Comparison of ENCODE assay signal across 25 cellular contexts in genomic region chr10:35347899-35348608, GRCh38. TPM values are rescaled to one million over a fixed set of nuclear protein-coding genes. Genes with fewer than 3 reads are reported as not detected.
DNase-seq lines count a peak whose midpoint lies in the region; ATAC-seq, FAIRE-seq and TF ChIP-seq lines count a peak whose summit lies in the region.
"Had no signal": no experiment of that assay in that cellular context is flagged by ENCODE, and none has a peak within 500 bp of the region (broad histone marks: within the 10 kb centered on the region; RNA-seq: fewer than 3 reads in every experiment).

No MANE protein-coding gene starts in this region.

- no peaks in the 10 kb centered on the region for H3K79me1 ChIP-seq in trophoblast cell (ENCODE audit: low read length)

- H3K27me3 Mint-ChIP-seq in GM23338 (ENCODE audit: insufficient read depth, low read depth, poor library complexity) (no peaks in the 10 kb centered on the region), WTC11 (ENCODE audit: low read depth) (no peaks in the 10 kb centered on the region)
- H3K27me3 Mint-ChIP-seq in activated T-helper 2 cell treated with anti-CD3 and anti-CD28 coated beads, Interferon-gamma antibody, Interleukin-2, Interleukin-4, amounts not matched to agents 10 μg/mL and 5 μg/mL and 100 μg/mL, durations not matched to agents 14 hours and 24 hours and 36 hours (ENCODE audit: low read depth) = no peaks in the 10 kb centered on the region
- H3K27me3 Mint-ChIP-seq: activated naive CD8-positive, alpha-beta T cell; memory B cell had no signal

- no peak overlapping the region for H4K12ac ChIP-seq in trophoblast cell (ENCODE audit: low read depth, low read length)

- no peak overlapping the region for H4K8ac ChIP-seq in trophoblast cell (ENCODE audit: low read depth, low read length)

- no peak overlapping the region for H2AK5ac ChIP-seq in trophoblast cell (ENCODE audit: low read length)

- peak overlapping the region; percentile 26; the same call in 1 of the 2 replicates for H3K27ac ChIP-seq in GM23338 (ENCODE audit: low read depth)
- H3K27ac ChIP-seq in trophoblast cell (ENCODE audit: low read depth, low read length) = no peak overlapping the region
- no peak overlapping the region for H3K27ac ChIP-seq in small intestine (ENCODE audit: low read depth in 1 of 2, low read length in 1 of 2)
- H3K27ac ChIP-seq: neural progenitor cell, pancreas, SJSA1, upper lobe of left lung, WERI-Rb-1 had no signal

- intact Hi-C loops in left ventricle myocardium superior (cut with micrococcal nuclease) = no loop called here
- intact Hi-C loops in activated T-helper 2 cell treated with anti-CD3 and anti-CD28 coated beads, Interferon-gamma antibody, Interleukin-2, Interleukin-4, amounts not matched to agents 10 μg/mL and 5 μg/mL and 100 μg/mL, durations not matched to agents 14 hours and 24 hours and 36 hours (cut with micrococcal nuclease) = loop anchor here (10.0 kb wide), 1 partner anchor 197 kb away; no protein-coding TSS in a partner anchor

- no peak overlapping the region for H4K91ac ChIP-seq in trophoblast cell (ENCODE audit: low read depth, low read length)

- H3F3A ChIP-seq in GM23338 (replicated peaks; ENCODE audit: low read depth) = no peaks in the 10 kb centered on the region

- H3K27me3 ChIP-seq in GM23338 (ENCODE audit: insufficient read depth) (no peaks in the 10 kb centered on the region), trophoblast cell (ENCODE audit: insufficient read depth, low read length) (no peaks in the 10 kb centered on the region), HAP-1 (ENCODE audit: low read depth) (no peaks in the 10 kb centered on the region), small intestine (ENCODE audit: control insufficient read depth in 2 of 2, insufficient read depth in 2 of 2, low read length in 2 of 2) (no peaks in the 10 kb centered on the region)
- H3K27me3 ChIP-seq: neural progenitor cell, pancreas, SJSA1, upper lobe of left lung had no signal

- H3K4me2 ChIP-seq in GM23338 (no peak overlapping the region), trophoblast cell (ENCODE audit: low read length) (no peak overlapping the region)
- H3K4me2 ChIP-seq: neural progenitor cell had no signal

- no peaks in the 10 kb centered on the region for H3K36me3 Mint-ChIP-seq in GM23338 (ENCODE audit: low read depth)
- H3K36me3 Mint-ChIP-seq in WTC11 = peaks cover 2% of the 10 kb centered on the region
- peaks cover 10% of the 10 kb centered on the region for H3K36me3 Mint-ChIP-seq in activated T-helper 2 cell treated with anti-CD3 and anti-CD28 coated beads, Interferon-gamma antibody, Interleukin-2, Interleukin-4, amounts not matched to agents 10 μg/mL and 5 μg/mL and 100 μg/mL, durations not matched to agents 14 hours and 24 hours and 36 hours (ENCODE audit: low read depth)

- H2BK120ac ChIP-seq in trophoblast cell (ENCODE audit: insufficient read depth, low read length, poor library complexity) = no peak overlapping the region

- H3K4ac ChIP-seq in trophoblast cell (ENCODE audit: low read depth, low read length) = peak overlapping the region; percentile 15

- H3K4me3 ChIP-seq in GM23338 (no peak overlapping the region), trophoblast cell (ENCODE audit: low read depth, low read length) (no peak overlapping the region), HAP-1 (no peak overlapping the region), small intestine (ENCODE audit: low read depth in 1 of 2, low read length in 2 of 2) (no peak overlapping the region)
- H3K4me3 ChIP-seq: neural progenitor cell, pancreas, SJSA1, upper lobe of left lung had no signal

- no peak overlapping the region for H2BK12ac ChIP-seq in trophoblast cell (ENCODE audit: low read length)

- H3K4me1 Mint-ChIP-seq in GM23338 (peaks cover 43% of the 10 kb centered on the region), WTC11 (peaks cover 60% of the 10 kb centered on the region)
- H3K4me1 Mint-ChIP-seq in activated T-helper 2 cell treated with anti-CD3 and anti-CD28 coated beads, Interferon-gamma antibody, Interleukin-2, Interleukin-4, amounts not matched to agents 10 μg/mL and 5 μg/mL and 100 μg/mL, durations not matched to agents 14 hours and 24 hours and 36 hours (ENCODE audit: low read depth) = peaks cover 60% of the 10 kb centered on the region

- H3K4me3 Mint-ChIP-seq in GM23338 (no peak overlapping the region), WTC11 (no peak overlapping the region)
- no peak overlapping the region for H3K4me3 Mint-ChIP-seq in activated T-helper 2 cell treated with anti-CD3 and anti-CD28 coated beads, Interferon-gamma antibody, Interleukin-2, Interleukin-4, amounts not matched to agents 10 μg/mL and 5 μg/mL and 100 μg/mL, durations not matched to agents 14 hours and 24 hours and 36 hours (ENCODE audit: low read depth)
- H3K4me3 Mint-ChIP-seq: activated naive CD8-positive, alpha-beta T cell; memory B cell; neural progenitor cell had no signal

- no peak for FAIRE-seq in small intestine (lab: Jason Lieb, UNC)
- FAIRE-seq: GM12892, pancreas had no signal

- in situ Hi-C loops in HAP-1 (cut with MboI; ENCODE audit: low sequenced_read_pairs) = no loop called here

- no peak overlapping the region for H3K18ac ChIP-seq in trophoblast cell (ENCODE audit: low read length)

- ATAC-seq in GM23338 (no peak), WTC11 (no peak), left ventricle myocardium superior (peak; percentile 38)

- H3K27ac Mint-ChIP-seq in GM23338 (no peak overlapping the region), WTC11 (peak overlapping the region; percentile 26)
- H3K27ac Mint-ChIP-seq in activated T-helper 2 cell treated with anti-CD3 and anti-CD28 coated beads, Interferon-gamma antibody, Interleukin-2, Interleukin-4, amounts not matched to agents 10 μg/mL and 5 μg/mL and 100 μg/mL, durations not matched to agents 14 hours and 24 hours and 36 hours = no peak overlapping the region
- H3K27ac Mint-ChIP-seq: neural progenitor cell had no signal

- no peaks in the 10 kb centered on the region for H3K9me3 ChIP-seq in trophoblast cell (ENCODE audit: insufficient read depth, low read depth, low read length)
- no peaks in the 10 kb centered on the region for H3K9me3 ChIP-seq in HAP-1
- no peaks in the 10 kb centered on the region for H3K9me3 ChIP-seq in small intestine (ENCODE audit: control insufficient read depth, low read depth)
- H3K9me3 ChIP-seq: pancreas, SJSA1, upper lobe of left lung had no signal

- no peaks in the 10 kb centered on the region; the same call in 1 of the 2 replicates for H3K4me1 ChIP-seq in GM23338 (ENCODE audit: insufficient read depth)
- no peaks in the 10 kb centered on the region for H3K4me1 ChIP-seq in trophoblast cell (ENCODE audit: control insufficient read depth in 1 of 2, insufficient read depth in 2 of 2, low read length in 2 of 2)
- peaks cover 11% of the 10 kb centered on the region for H3K4me1 ChIP-seq in HAP-1
- H3K4me1 ChIP-seq in small intestine (ENCODE audit: control insufficient read depth in 2 of 2, insufficient read depth in 1 of 2, low read depth in 1 of 2, low read length in 1 of 2) = peaks cover 11 to 29% of the 10 kb centered on the region in 2 donors
- H3K4me1 ChIP-seq: SJSA1 had no signal

- CTCF ChIA-PET in WTC11 (lab: Charles Lee) = no interaction called here

- TF ChIP-seq CTCF in GM23338 (conservative IDR thresholded peaks at IDR 0.05; ENCODE audit: low read depth in 2 of 2) (no peak), WTC11 (IDR thresholded peaks at IDR 0.05) (no peak)

- H3K36me3 ChIP-seq in GM23338 (ENCODE audit: insufficient read depth) (no peaks in the 10 kb centered on the region), trophoblast cell (ENCODE audit: control insufficient read depth in 1 of 2, insufficient read depth in 2 of 2, low read length in 2 of 2) (no peaks in the 10 kb centered on the region), HAP-1 (replicated peaks) (no peaks in the 10 kb centered on the region), small intestine (ENCODE audit: control insufficient read depth in 2 of 2, insufficient read depth in 2 of 2, low read length in 2 of 2) (no peaks in the 10 kb centered on the region)
- H3K36me3 ChIP-seq: neural progenitor cell, pancreas, upper lobe of left lung, WERI-Rb-1 had no signal

- H4K20me1 ChIP-seq in GM23338 (replicated peaks; ENCODE audit: insufficient read depth) = peaks cover 58% of the 10 kb centered on the region

- H3K9me3 Mint-ChIP-seq in GM23338 (no peaks in the 10 kb centered on the region), WTC11 (no peaks in the 10 kb centered on the region)
- H3K9me3 Mint-ChIP-seq in activated T-helper 2 cell treated with anti-CD3 and anti-CD28 coated beads, Interferon-gamma antibody, Interleukin-2, Interleukin-4, amounts not matched to agents 10 μg/mL and 5 μg/mL and 100 μg/mL, durations not matched to agents 14 hours and 24 hours and 36 hours = no peaks in the 10 kb centered on the region
- H3K9me3 Mint-ChIP-seq: memory B cell, neural progenitor cell had no signal

- H3K79me2 ChIP-seq in GM23338 (replicated peaks; ENCODE audit: insufficient read depth) (peaks cover 99% of the 10 kb centered on the region), trophoblast cell (ENCODE audit: control insufficient read depth, insufficient read depth, low read length, poor library complexity) (peaks cover 9% of the 10 kb centered on the region)

- H3K23ac ChIP-seq in trophoblast cell (ENCODE audit: low read length) = peak overlapping the region; percentile 30

- no CpG with 5 or more reads among the region's 13 CpGs for WGBS in trophoblast cell (ENCODE audit: extremely low coverage, insufficient coverage, insufficient read length)
- WGBS in small intestine, 3 donors = 80 to 83% (median 82%) methylated on average over 13 of the region's 13 CpGs

- no peak overlapping the region for H2BK5ac ChIP-seq in trophoblast cell (ENCODE audit: low read depth, low read length, poor library complexity)

- H2AFZ ChIP-seq in GM23338 (no peak overlapping the region), trophoblast cell (ENCODE audit: insufficient read depth, low read length, poor library complexity) (no peak overlapping the region)
- H2AFZ ChIP-seq: neural progenitor cell had no signal

- no peak overlapping the region for H3K14ac ChIP-seq in trophoblast cell (ENCODE audit: low read length)

- POLR2A ChIA-PET in WTC11 (lab: Charles Lee) = no interaction called here

- no peak for DNase-seq in GM23338 (ENCODE audit: low spot score)
- DNase-seq in WTC11 (ENCODE audit: low spot score) = no peak
- no peak for DNase-seq in left ventricle myocardium superior
- DNase-seq in trophoblast cell = no peak
- DNase-seq in HAP-1 (ENCODE audit: low spot score in 2 of 2) = no peak
- DNase-seq in Kasumi-1 (lab: John Stamatoyannopoulos, UW) = no peak
- no peak for DNase-seq in activated T-helper 2 cell treated with anti-CD3 and anti-CD28 coated beads, Interferon-gamma antibody, Interleukin-2, Interleukin-4, amounts not matched to agents 10 μg/mL and 5 μg/mL and 100 μg/mL, durations not matched to agents 14 hours and 24 hours and 36 hours (ENCODE audit: low spot score)
- no peak for DNase-seq in small intestine
- DNase-seq: activated CD4-positive, alpha-beta T cell treated with anti-CD3 and anti-CD28 coated beads for 48 hours; activated CD8-positive, alpha-beta memory T cell treated with anti-CD3 and anti-CD28 coated beads for 24 hours; activated T-cell treated with anti-CD3 and anti-CD28 coated beads for 4 hours; cortex of kidney; H7; MV-4-11; NCI-H1436 treated with DMSO at 0.1 percent for 48 hours; NCI-H748 treated with DMSO at 0.1 percent for 48 hours; pancreas; stimulated activated CD8-positive, alpha-beta memory T cell treated with anti-CD3 and anti-CD28 coated beads, Interleukin-4, amount 100 ng/mL, for 48 hours; upper lobe of left lung; WERI-Rb-1 had no signal

- no peak overlapping the region for H3K9ac ChIP-seq in trophoblast cell (ENCODE audit: low read length)
- H3K9ac ChIP-seq: neural progenitor cell had no signal

- H3K9me2 ChIP-seq in GM23338 (ENCODE audit: insufficient read depth) = no peaks in the 10 kb centered on the region

RNA-seq across cellular contexts. Expression of gene CCNY, which starts 11.7 kb away (rescaled TPM):
- total RNA-seq in GM23338 (2014; rRNA removed; shearing (Covaris generic)) = 29.0 and 32.0 TPM in 2 replicates
- polyA plus RNA-seq in GM23338 (2016; fragmentation: Nextera tagmentation; extraction: Ambion mirVana) (14.2 and 17.4 TPM in 2 replicates), small intestine (10 to 100 TPM; 26.7 to 35.8 (median 28.9) TPM)
- total RNA-seq in WTC11 (2021) (53.3 to 59.1 TPM (median 53.6 TPM) in 3 replicates), left ventricle myocardium superior (94.4 TPM)
- 38.5 and 42.4 TPM in 2 replicates for polyA plus RNA-seq in trophoblast cell (2013)
- total RNA-seq in activated T-helper 2 cell treated with anti-CD3 and anti-CD28 coated beads, Interferon-gamma antibody, Interleukin-2, Interleukin-4, amounts not matched to agents 10 μg/mL and 5 μg/mL and 100 μg/mL, durations not matched to agents 14 hours and 24 hours and 36 hours = 60.4 and 67.1 TPM in 2 replicates
